9 cellular contexts compared by ENCODE assay signal in genomic region chr3:42192334-42193200, GRCh38.
DNase-seq lines count a peak whose midpoint lies in the region; ATAC-seq and TF ChIP-seq lines count a peak whose summit lies in the region.
"Had no signal": no experiment of that assay in that cellular context is flagged by ENCODE, and none has a peak within 500 bp of the region (broad histone marks: within the 10 kb centered on the region; RNA-seq: fewer than 3 reads in every experiment).

No MANE protein-coding gene starts in this region.

- H3K79me2 ChIP-seq in MM.1S (ENCODE audit: low read length): peaks cover 25% of the 10 kb centered on the region

- no peaks in the 10 kb centered on the region for H3K4me1 Mint-ChIP-seq in activated T-helper 17 cell treated with anti-CD3 and anti-CD28 coated beads, Interleukin-2, amount 50 U/mL, for 72 hours

- H3K9me2 ChIP-seq in MM.1S (replicated peaks; ENCODE audit: insufficient read depth, low read length): no peaks in the 10 kb centered on the region

- H3K36me3 ChIP-seq in MM.1S (replicated peaks; ENCODE audit: insufficient read depth, low read length): peaks cover 12% of the 10 kb centered on the region; the same call in 1 of the 2 replicates

- peak; percentile 37 for ATAC-seq in GM21529 (IDR thresholded peaks at IDR 0.05; ENCODE audit: unreplicated experiment)
- no peak for ATAC-seq in HG03520 (IDR thresholded peaks at IDR 0.05; ENCODE audit: unreplicated experiment)
- ATAC-seq in activated T-helper 17 cell treated with anti-CD3 and anti-CD28 coated beads, Interleukin-2, amount 50 U/mL, for 72 hours (replicated peaks): no peak
- ATAC-seq in Right ventricle myocardium inferior: no peak

- H3K27ac ChIP-seq in MM.1S (ENCODE audit: low read length): peak overlapping the region; percentile 71

- H3K4me3 ChIP-seq in MM.1S (ENCODE audit: low read length): no peak overlapping the region

- H3K4me1 ChIP-seq in MM.1S (ENCODE audit: low read length): peaks cover 58% of the 10 kb centered on the region

- no peaks in the 10 kb centered on the region for H3K27me3 Mint-ChIP-seq in activated T-helper 17 cell treated with anti-CD3 and anti-CD28 coated beads, Interleukin-2, amount 50 U/mL, for 72 hours

- no peak overlapping the region for H3K9ac ChIP-seq in MM.1S (ENCODE audit: low read length)

- H3F3A ChIP-seq in MM.1S (ENCODE audit: insufficient read depth, low read length): peaks cover 36% of the 10 kb centered on the region

- H3K9me3 ChIP-seq in MM.1S (replicated peaks; ENCODE audit: insufficient read depth, low read length): no peaks in the 10 kb centered on the region

- peaks cover 72% of the 10 kb centered on the region for H3K36me3 Mint-ChIP-seq in activated T-helper 17 cell treated with anti-CD3 and anti-CD28 coated beads, Interleukin-2, amount 50 U/mL, for 72 hours (ENCODE audit: low read depth)

- TF ChIP-seq CTCF in MM.1S (IDR thresholded peaks at IDR 0.05; ENCODE audit: low read length): no peak

- H3K9me3 Mint-ChIP-seq in activated T-helper 17 cell treated with anti-CD3 and anti-CD28 coated beads, Interleukin-2, amount 50 U/mL, for 72 hours: no peaks in the 10 kb centered on the region

- DNase-seq in EL (peak; percentile 33), MM.1S (peak; percentile 83), foreskin melanocyte (peak; percentile 91), Right ventricle myocardium inferior (ENCODE audit: missing footprints) (no peak), DMS114 treated with DMSO at 0.1 percent for 48 hours (lab: John Stamatoyannopoulos, UW; ENCODE audit: unreplicated experiment) (no peak)
- DNase-seq: activated CD4-positive, CD25-positive, alpha-beta regulatory T cell treated with anti-CD3 and anti-CD28 coated beads, Interleukin-2, amount 50 U/mL, for 72 hours had no signal

- intact Hi-C loops in Right ventricle myocardium inferior (cut with DNase I): no loop called here

- H3K4me2 ChIP-seq in MM.1S (ENCODE audit: low read depth, low read length): peak overlapping the region; percentile 85

- no peaks in the 10 kb centered on the region for H4K20me1 ChIP-seq in MM.1S (ENCODE audit: insufficient read depth, low read length)

- no peak overlapping the region for H3K27ac Mint-ChIP-seq in activated T-helper 17 cell treated with anti-CD3 and anti-CD28 coated beads, Interleukin-2, amount 50 U/mL, for 72 hours

- no peak overlapping the region for H2AFZ ChIP-seq in MM.1S (ENCODE audit: low read length)

- H3K27me3 ChIP-seq in MM.1S (replicated peaks; ENCODE audit: insufficient read depth, low read length): no peaks in the 10 kb centered on the region

- no peak overlapping the region for H3K4me3 Mint-ChIP-seq in activated T-helper 17 cell treated with anti-CD3 and anti-CD28 coated beads, Interleukin-2, amount 50 U/mL, for 72 hours

Comparison
In these comparisons a context has a peak if more than half of its experiments do, and no peak if none do; other contexts are left out.
1. DNase-seq: peak in EL (single experiment), MM.1S (single experiment) and foreskin melanocyte (single experiment); none in Right ventricle myocardium inferior (single experiment) and DMS114 treated with DMSO at 0.1 percent for 48 hours (single experiment).